In genomic region chr15:37427393-37427792, GRCh38 we compare ENCODE assay signal across 7 cellular contexts.
DNase-seq lines count a peak whose midpoint lies in the region; ATAC-seq, FAIRE-seq and TF ChIP-seq lines count a peak whose summit lies in the region.
"Not testable (repeated sequence)": the region's sequence is repeated elsewhere in the genome, so short reads cannot be mapped to it uniquely, and the experiment has no call there.

No MANE protein-coding gene starts in this region.

- not testable (repeated sequence) for H3K4me2 ChIP-seq in GM23338; H1 (ENCODE audit: insufficient read depth in 1 of 2, low read depth in 2 of 2, low read length in 2 of 2); neural progenitor cell

- not testable (repeated sequence) for H3K4ac ChIP-seq in H1 (replicated peaks; ENCODE audit: insufficient read length, low read depth, low read length)

- not testable (repeated sequence) for H2BK20ac ChIP-seq in H1 (ENCODE audit: low read length)

- TF ChIP-seq EP300 in H1 (IDR thresholded peaks at IDR 0.05; ENCODE audit: borderline replicate concordance in 1 of 2, low read depth in 2 of 2, low read length in 2 of 2): not testable (repeated sequence)

- 62% methylated on average over 12 of the region's 12 CpGs for WGBS in HUES64
- WGBS in H1 (ENCODE audit: extremely low coverage in 1 of 2, insufficient coverage in 1 of 2, insufficient read length in 1 of 2, insufficient replicate concordance in 2 of 2, low coverage in 1 of 2, low lambda C conversion rate in 2 of 2, missing lambda C conversion rate in 1 of 2), 2 experiments: 64% methylated on average over 7 of the region's 12 CpGs; no CpG with 5 or more reads in 1 of the 2 experiments

- not testable (repeated sequence) for H3K4me1 ChIP-seq in GM23338 (ENCODE audit: insufficient read depth); HUES64 (ENCODE audit: insufficient read depth, low read length); NT2/D1 (ENCODE audit: insufficient read depth, insufficient read length); H1 (replicated peaks in 1 of 4; ENCODE audit: control insufficient read depth in 3 of 4, insufficient read depth in 4 of 4, low read length in 3 of 4); neural progenitor cell

- not testable (repeated sequence) for TF ChIP-seq RAD21 in H1 (IDR thresholded peaks at IDR 0.05 in 1 of 2, conservative IDR thresholded peaks at IDR 0.05 in 1 of 2; ENCODE audit: low read depth in 2 of 2, low read length in 2 of 2)

- not testable (repeated sequence) for H2AFZ ChIP-seq in GM23338; H1 (ENCODE audit: low read length); neural progenitor cell (replicated peaks)

- not testable (repeated sequence) for TF ChIP-seq CTCF in GM23338 (conservative IDR thresholded peaks at IDR 0.05; ENCODE audit: low read depth in 2 of 2); H1 (IDR thresholded peaks at IDR 0.05; ENCODE audit: control extremely low read depth in 1 of 3, insufficient read depth in 1 of 3, low read depth in 1 of 3, low read length in 3 of 3); neural progenitor cell (IDR thresholded peaks at IDR 0.05)

- FAIRE-seq in H1 (lab: Jason Lieb, UNC): not testable (repeated sequence)

- DNase-seq in DMS53 (lab: John Stamatoyannopoulos, UW) (peak; percentile 75), GM23338 (ENCODE audit: low spot score) (peak; percentile 42), NT2/D1 (ENCODE audit: low read depth, low spot score) (peak; percentile 11), H1 (ENCODE audit: low read depth in 1 of 2, low spot score in 2 of 2) (peak; percentile 19 to 55), islet precursor cell (peak; percentile 56), neural progenitor cell (ENCODE audit: low spot score) (peak; percentile 26)

- not testable (repeated sequence) for H3K4me1 Mint-ChIP-seq in GM23338, neural progenitor cell

- not testable (repeated sequence) for H3K23me2 ChIP-seq in H1 (ENCODE audit: low read depth, low read length)

- H3K79me2 ChIP-seq in GM23338 (replicated peaks; ENCODE audit: insufficient read depth); H1 (ENCODE audit: control insufficient read depth in 1 of 2, insufficient read depth in 2 of 2, low read length in 2 of 2); neural progenitor cell (ENCODE audit: low read depth): not testable (repeated sequence)

- H3K4me3 ChIP-seq in GM23338 (0 out of 2 replicates have a peak overlapping the region, but pooled peaks have one; percentile 40), HUES64 (ENCODE audit: low read length) (peak overlapping the region; percentile 20; the same call in 1 of the 2 replicates)
- not testable (repeated sequence) for H3K4me3 ChIP-seq in NT2/D1 (ENCODE audit: insufficient read length, low read depth); H1 (ENCODE audit: extremely low read depth in 1 of 4, insufficient read depth in 2 of 4, low read depth in 3 of 4, low read length in 4 of 4); neural progenitor cell

- H3K56ac ChIP-seq in H1 (replicated peaks; ENCODE audit: insufficient read length, low read depth, low read length): not testable (repeated sequence)

- H3K79me1 ChIP-seq in H1 (ENCODE audit: low read depth, low read length): not testable (repeated sequence)

- H4K5ac ChIP-seq in H1 (ENCODE audit: insufficient read length, low read depth, low read length): not testable (repeated sequence)

- H3K4me3 Mint-ChIP-seq in GM23338, neural progenitor cell: not testable (repeated sequence)

- not testable (repeated sequence) for H3K9me3 ChIP-seq in HUES64 (ENCODE audit: insufficient read depth, low read depth, low read length); NT2/D1 (ENCODE audit: insufficient read depth, low read length); H1 (ENCODE audit: insufficient read depth in 2 of 2, low read depth in 1 of 2, low read length in 1 of 2); neural progenitor cell (ENCODE audit: low read depth)

- H3K18ac ChIP-seq in H1 (ENCODE audit: extremely low read depth, low read length): not testable (repeated sequence)

- not testable (repeated sequence) for H3K23ac ChIP-seq in H1 (ENCODE audit: insufficient read length)

- not testable (repeated sequence) for H2BK15ac ChIP-seq in H1 (ENCODE audit: low read length)

- not testable (repeated sequence) for H3K27me3 ChIP-seq in GM23338 (ENCODE audit: insufficient read depth); HUES64 (ENCODE audit: insufficient read depth, low read length); NT2/D1 (ENCODE audit: insufficient read depth, insufficient read length); H1 (replicated peaks in 1 of 4; ENCODE audit: control insufficient read depth in 3 of 4, extremely low read depth in 1 of 4, insufficient read depth in 3 of 4, low read length in 3 of 4); neural progenitor cell

- H2BK120ac ChIP-seq in H1 (replicated peaks; ENCODE audit: low read depth, low read length): not testable (repeated sequence)

- H3K27me3 Mint-ChIP-seq in GM23338 (ENCODE audit: insufficient read depth, low read depth, poor library complexity); neural progenitor cell (ENCODE audit: insufficient read depth, low read depth): not testable (repeated sequence)

- H3K36me3 ChIP-seq in GM23338 (ENCODE audit: insufficient read depth); HUES64 (ENCODE audit: insufficient read depth, low read length); NT2/D1 (ENCODE audit: insufficient read depth, insufficient read length, low read length); H1 (ENCODE audit: control insufficient read depth in 2 of 4, insufficient read depth in 4 of 4, low read length in 3 of 4); neural progenitor cell: not testable (repeated sequence)

- H3K9me3 Mint-ChIP-seq in GM23338, neural progenitor cell: not testable (repeated sequence)

- H3K9ac ChIP-seq in HUES64 (ENCODE audit: low read depth, low read length); NT2/D1 (ENCODE audit: insufficient read length, low read depth); H1 (replicated peaks in 1 of 4; ENCODE audit: extremely low read depth in 1 of 4, low read depth in 3 of 4, low read length in 3 of 4); neural progenitor cell: not testable (repeated sequence)

- not testable (repeated sequence) for ATAC-seq in GM23338

- not testable (repeated sequence) for H3K9me2 ChIP-seq in GM23338 (ENCODE audit: insufficient read depth)

- H4K91ac ChIP-seq in H1 (replicated peaks; ENCODE audit: insufficient read length, low read length): not testable (repeated sequence)

- TF ChIP-seq POLR2A in H1 (IDR thresholded peaks at IDR 0.05; ENCODE audit: control extremely low read depth in 1 of 2, low read depth in 2 of 2, low read length in 2 of 2): not testable (repeated sequence)

- not testable (repeated sequence) for H4K20me1 ChIP-seq in GM23338 (replicated peaks; ENCODE audit: insufficient read depth); H1 (replicated peaks in 1 of 2; ENCODE audit: control insufficient read depth in 1 of 2, insufficient read depth in 2 of 2, low read length in 2 of 2); neural progenitor cell (ENCODE audit: low read depth)

- H2AK5ac ChIP-seq in H1 (ENCODE audit: low read depth, low read length): not testable (repeated sequence)

- not testable (repeated sequence) for H3F3A ChIP-seq in GM23338 (replicated peaks; ENCODE audit: low read depth); neural progenitor cell (ENCODE audit: low read depth)

- not testable (repeated sequence) for H2BK12ac ChIP-seq in H1 (ENCODE audit: low read depth, low read length)

- H3K27ac ChIP-seq in GM23338 (ENCODE audit: low read depth); HUES64 (ENCODE audit: low read depth, low read length); H1 (ENCODE audit: low read depth, low read length); neural progenitor cell: not testable (repeated sequence)

- H4K8ac ChIP-seq in H1 (ENCODE audit: extremely low read depth, insufficient read depth, low read length): not testable (repeated sequence)

- H3K14ac ChIP-seq in H1 (ENCODE audit: insufficient read length): not testable (repeated sequence)

- POLR2A ChIA-PET in H1 (lab: Charles Lee; ENCODE audit: partially characterized antibody): interaction anchor here (0.6 kb wide), 1 partner anchor 418 kb away, joined by 3 read pairs; no protein-coding TSS in a partner anchor

- CTCF ChIA-PET in H1 (lab: Charles Lee; ENCODE audit: partially characterized antibody): not testable (repeated sequence)

- H3K27ac Mint-ChIP-seq in GM23338, neural progenitor cell: not testable (repeated sequence)

- not testable (repeated sequence) for H3K36me3 Mint-ChIP-seq in GM23338 (ENCODE audit: low read depth); neural progenitor cell

- H2BK5ac ChIP-seq in H1 (ENCODE audit: low read depth, low read length): not testable (repeated sequence)

Comparison
In these comparisons a context has a peak if more than half of its experiments do, and no peak if none do; other contexts are left out.
1. DNase-seq: peak in every context shown above with its lines; median percentile 75 in DMS53; 56 in islet precursor cell; 42 in GM23338; 37 in H1; 26 in neural progenitor cell; 11 in NT2/D1.